8 cellular contexts compared by ENCODE assay signal in the genomic region with DNA sequence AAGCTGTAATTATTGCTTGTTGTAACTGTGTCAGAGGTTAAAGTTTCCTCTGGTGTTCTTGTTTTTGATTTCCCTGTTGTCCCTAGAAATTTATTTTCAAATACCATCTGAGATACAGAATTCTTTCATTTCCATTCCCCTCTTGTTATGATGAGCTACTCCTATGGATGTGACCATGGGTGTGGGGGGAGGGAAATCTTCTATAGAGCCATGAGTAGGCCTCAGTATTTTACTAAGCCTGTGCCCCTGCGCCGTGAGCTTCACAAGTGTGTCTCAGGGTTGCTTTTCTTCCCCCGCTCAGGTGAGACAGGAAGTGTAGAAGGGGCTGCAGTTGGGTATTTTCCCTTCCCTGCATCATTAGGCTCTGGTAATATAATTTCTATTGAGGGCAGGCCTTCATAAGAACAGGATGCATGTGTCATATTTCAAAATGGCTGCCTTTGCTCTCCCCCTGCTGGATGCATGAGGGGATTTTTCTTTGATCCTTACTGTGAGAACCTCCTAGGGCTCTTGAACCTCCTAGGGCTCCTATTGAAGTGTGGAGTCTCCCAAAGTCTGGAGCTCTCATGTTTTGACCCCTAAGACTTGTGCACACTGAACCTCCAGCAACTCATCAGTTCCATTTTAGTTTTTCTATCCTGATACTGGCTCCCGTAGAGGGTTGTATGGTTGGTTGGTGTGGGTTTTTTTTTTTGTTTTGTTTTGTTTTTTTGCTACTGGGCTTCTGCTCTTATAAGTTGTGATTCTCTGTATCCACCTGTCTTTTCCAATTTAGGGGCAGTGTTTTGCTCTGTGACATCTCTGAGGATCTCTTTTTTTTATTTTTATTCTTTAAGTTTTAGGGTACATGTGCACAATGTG.
DNase-seq lines count a peak whose midpoint lies in the region; ATAC-seq and TF ChIP-seq lines count a peak whose summit lies in the region.

No MANE protein-coding gene starts in this region.

- H3K4me3 ChIP-seq in SK-N-SH (ENCODE audit: low read depth in 2 of 2, low read length in 1 of 2) = no peak overlapping the region

- no peaks in the 10 kb centered on the region for H3K9me2 ChIP-seq in SK-N-SH

- H3K36me3 ChIP-seq in SK-N-SH (replicated peaks in 1 of 2; ENCODE audit: control insufficient read depth in 1 of 2, insufficient read depth in 2 of 2, low read length in 1 of 2) = no peaks in the 10 kb centered on the region

- DNase-seq in NCI-H524 (lab: John Stamatoyannopoulos, UW) = peak; percentile 11 to 21
- no peak for DNase-seq in NCI-H524 treated with DMSO at 0.1 percent for 48 hours (lab: John Stamatoyannopoulos, UW)
- peak; percentile 46 for DNase-seq in SK-N-SH
- peak; percentile 37 for DNase-seq in left ventricle myocardium superior
- DNase-seq in superior temporal gyrus (ENCODE audit: extremely low spot score) = peak; percentile 86
- no peak for DNase-seq in RPMI8226

- no peak overlapping the region for H3K9ac ChIP-seq in SK-N-SH

- peak; percentile 68 for TF ChIP-seq CTCF in SK-N-SH (IDR thresholded peaks at IDR 0.05)

- peak; percentile 80 for TF ChIP-seq RAD21 in SK-N-SH (IDR thresholded peaks at IDR 0.05; ENCODE audit: low read length)

- H3K4me1 ChIP-seq in SK-N-SH (ENCODE audit: control insufficient read depth in 1 of 2, insufficient read depth in 2 of 2, low read depth in 1 of 2, low read length in 1 of 2) = peaks cover 0 to 62% of the 10 kb centered on the region in 2 experiments; a peak in 2 of 4 replicates

- peaks cover 12% of the 10 kb centered on the region; the same call in 1 of the 2 replicates for H3K79me2 ChIP-seq in SK-N-SH (ENCODE audit: insufficient read depth)

- no peak overlapping the region for H3K4me2 ChIP-seq in SK-N-SH

- no peak overlapping the region for H2AFZ ChIP-seq in SK-N-SH (ENCODE audit: low read depth)

- peaks cover 33% of the 10 kb centered on the region for H3F3A ChIP-seq in SK-N-SH (replicated peaks; ENCODE audit: insufficient read depth)

- POLR2A ChIA-PET in SK-N-SH (lab: Yijun Ruan, JAX) = no interaction called here

- no peaks in the 10 kb centered on the region for H3K27me3 ChIP-seq in SK-N-SH (ENCODE audit: insufficient read depth)

- no peaks in the 10 kb centered on the region for H4K20me1 ChIP-seq in SK-N-SH (ENCODE audit: insufficient read depth)

- intact Hi-C loops in left ventricle myocardium superior (cut with micrococcal nuclease) = no loop called here

- 0 out of 4 replicates have a peak overlapping the region, but pooled peaks of 1 of the 2 experiments have one; percentile 33 for H3K27ac ChIP-seq in SK-N-SH (ENCODE audit: low read depth in 2 of 2, low read length in 1 of 2)

- ATAC-seq in HG03159 (IDR thresholded peaks at IDR 0.05; ENCODE audit: unreplicated experiment) = peak; percentile 82
- peak; percentile 79 for ATAC-seq in left ventricle myocardium superior
- ATAC-seq in GM18498 (IDR thresholded peaks at IDR 0.05; ENCODE audit: unreplicated experiment) = no peak

- no peaks in the 10 kb centered on the region for H3K9me3 ChIP-seq in SK-N-SH

- WGBS in SK-N-SH (ENCODE audit: low lambda C conversion rate) = 90% methylated on average over 4 of the region's 4 CpGs

- TF ChIP-seq EP300 in SK-N-SH (IDR thresholded peaks at IDR 0.05; ENCODE audit: borderline replicate concordance in 1 of 2, low read depth in 1 of 2, low read length in 1 of 2) = no peak

- CTCF ChIA-PET in SK-N-SH (lab: Yijun Ruan, JAX) = interaction anchor here (0.7 to 3.9 kb wide), 22 partner anchors 9 to 1036 kb away, joined by 3 to 79 read pairs (median 4); no protein-coding TSS in a partner anchor

TF ChIP-seq in SK-N-SH, 30 proteins besides CTCF, POLR2A, EP300 and RAD21:
- TF ChIP-seq, protein P1, sequence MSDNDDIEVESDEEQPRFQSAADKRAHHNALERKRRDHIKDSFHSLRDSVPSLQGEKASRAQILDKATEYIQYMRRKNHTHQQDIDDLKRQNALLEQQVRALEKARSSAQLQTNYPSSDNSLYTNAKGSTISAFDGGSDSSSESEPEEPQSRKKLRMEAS (IDR thresholded peaks at IDR 0.05; ENCODE audit: low read depth) = peak; percentile 20; the same call in 1 of the 2 replicates
- TF ChIP-seq, protein P2, sequence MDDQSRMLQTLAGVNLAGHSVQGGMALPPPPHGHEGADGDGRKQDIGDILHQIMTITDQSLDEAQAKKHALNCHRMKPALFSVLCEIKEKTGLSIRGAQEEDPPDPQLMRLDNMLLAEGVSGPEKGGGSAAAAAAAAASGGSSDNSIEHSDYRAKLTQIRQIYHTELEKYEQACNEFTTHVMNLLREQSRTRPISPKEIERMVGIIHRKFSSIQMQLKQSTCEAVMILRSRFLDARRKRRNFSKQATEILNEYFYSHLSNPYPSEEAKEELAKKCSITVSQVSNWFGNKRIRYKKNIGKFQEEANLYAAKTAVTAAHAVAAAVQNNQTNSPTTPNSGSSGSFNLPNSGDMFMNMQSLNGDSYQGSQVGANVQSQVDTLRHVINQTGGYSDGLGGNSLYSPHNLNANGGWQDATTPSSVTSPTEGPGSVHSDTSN (IDR thresholded peaks at IDR 0.05) = no peak
- TF ChIP-seq YY1 (IDR thresholded peaks at IDR 0.05; ENCODE audit: low read depth) (peak; percentile 84), SMC3 (IDR thresholded peaks at IDR 0.05; ENCODE audit: low read depth, low read length) (peak; percentile 75)
TF ChIP-seq in SK-N-SH: peak in this region for 3.

Comparison
In these comparisons a context has a peak if more than half of its experiments do, and no peak if none do; other contexts are left out.
1. DNase-seq: peak in NCI-H524 (2 of 2), SK-N-SH (single experiment), left ventricle myocardium superior (single experiment) and superior temporal gyrus (single experiment); none in NCI-H524 treated with DMSO at 0.1 percent for 48 hours (single experiment) and RPMI8226 (single experiment).